In the genomic region with DNA sequence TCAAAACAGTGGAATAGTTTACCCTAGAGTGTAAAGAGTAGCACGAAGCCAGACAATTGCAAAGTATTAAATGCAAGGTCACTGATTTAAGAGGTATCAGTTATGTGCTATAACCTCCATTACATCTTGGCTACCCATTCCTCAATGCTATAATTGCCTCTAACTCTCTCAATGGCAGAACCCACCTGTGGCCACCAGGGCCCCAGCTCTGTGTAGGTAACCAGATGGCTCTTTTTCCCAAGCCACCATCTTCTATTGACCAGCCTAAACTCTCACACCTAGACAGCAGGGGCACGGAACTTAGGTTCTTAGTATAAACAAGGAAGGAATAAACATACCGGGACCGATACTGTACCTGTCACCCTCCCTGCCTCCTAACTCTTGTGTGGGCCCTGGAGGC, we compare ENCODE assay signal across 2 cellular contexts.
TF ChIP-seq lines count a peak whose summit lies in the region.

No MANE protein-coding gene starts in this region.

TF ChIP-seq in HCT116, 20 proteins besides CTCF, POLR2A, EP300 and RAD21 (continued from another document):
- TF ChIP-seq, protein P1, sequence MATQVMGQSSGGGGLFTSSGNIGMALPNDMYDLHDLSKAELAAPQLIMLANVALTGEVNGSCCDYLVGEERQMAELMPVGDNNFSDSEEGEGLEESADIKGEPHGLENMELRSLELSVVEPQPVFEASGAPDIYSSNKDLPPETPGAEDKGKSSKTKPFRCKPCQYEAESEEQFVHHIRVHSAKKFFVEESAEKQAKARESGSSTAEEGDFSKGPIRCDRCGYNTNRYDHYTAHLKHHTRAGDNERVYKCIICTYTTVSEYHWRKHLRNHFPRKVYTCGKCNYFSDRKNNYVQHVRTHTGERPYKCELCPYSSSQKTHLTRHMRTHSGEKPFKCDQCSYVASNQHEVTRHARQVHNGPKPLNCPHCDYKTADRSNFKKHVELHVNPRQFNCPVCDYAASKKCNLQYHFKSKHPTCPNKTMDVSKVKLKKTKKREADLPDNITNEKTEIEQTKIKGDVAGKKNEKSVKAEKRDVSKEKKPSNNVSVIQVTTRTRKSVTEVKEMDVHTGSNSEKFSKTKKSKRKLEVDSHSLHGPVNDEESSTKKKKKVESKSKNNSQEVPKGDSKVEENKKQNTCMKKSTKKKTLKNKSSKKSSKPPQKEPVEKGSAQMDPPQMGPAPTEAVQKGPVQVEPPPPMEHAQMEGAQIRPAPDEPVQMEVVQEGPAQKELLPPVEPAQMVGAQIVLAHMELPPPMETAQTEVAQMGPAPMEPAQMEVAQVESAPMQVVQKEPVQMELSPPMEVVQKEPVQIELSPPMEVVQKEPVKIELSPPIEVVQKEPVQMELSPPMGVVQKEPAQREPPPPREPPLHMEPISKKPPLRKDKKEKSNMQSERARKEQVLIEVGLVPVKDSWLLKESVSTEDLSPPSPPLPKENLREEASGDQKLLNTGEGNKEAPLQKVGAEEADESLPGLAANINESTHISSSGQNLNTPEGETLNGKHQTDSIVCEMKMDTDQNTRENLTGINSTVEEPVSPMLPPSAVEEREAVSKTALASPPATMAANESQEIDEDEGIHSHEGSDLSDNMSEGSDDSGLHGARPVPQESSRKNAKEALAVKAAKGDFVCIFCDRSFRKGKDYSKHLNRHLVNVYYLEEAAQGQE (IDR thresholded peaks at IDR 0.05; ENCODE audit: low read depth) = no peak
- TF ChIP-seq CEBPB (IDR thresholded peaks at IDR 0.05; ENCODE audit: low read depth) (no peak), SIN3A (IDR thresholded peaks at IDR 0.05; ENCODE audit: low read depth) (no peak)
TF ChIP-seq in HCT116: peak in this region for 0.

TF ChIP-seq in WTC11, 78 proteins besides CTCF, POLR2A, EP300 and RAD21 (continued from another document):
- TF ChIP-seq, protein P2, sequence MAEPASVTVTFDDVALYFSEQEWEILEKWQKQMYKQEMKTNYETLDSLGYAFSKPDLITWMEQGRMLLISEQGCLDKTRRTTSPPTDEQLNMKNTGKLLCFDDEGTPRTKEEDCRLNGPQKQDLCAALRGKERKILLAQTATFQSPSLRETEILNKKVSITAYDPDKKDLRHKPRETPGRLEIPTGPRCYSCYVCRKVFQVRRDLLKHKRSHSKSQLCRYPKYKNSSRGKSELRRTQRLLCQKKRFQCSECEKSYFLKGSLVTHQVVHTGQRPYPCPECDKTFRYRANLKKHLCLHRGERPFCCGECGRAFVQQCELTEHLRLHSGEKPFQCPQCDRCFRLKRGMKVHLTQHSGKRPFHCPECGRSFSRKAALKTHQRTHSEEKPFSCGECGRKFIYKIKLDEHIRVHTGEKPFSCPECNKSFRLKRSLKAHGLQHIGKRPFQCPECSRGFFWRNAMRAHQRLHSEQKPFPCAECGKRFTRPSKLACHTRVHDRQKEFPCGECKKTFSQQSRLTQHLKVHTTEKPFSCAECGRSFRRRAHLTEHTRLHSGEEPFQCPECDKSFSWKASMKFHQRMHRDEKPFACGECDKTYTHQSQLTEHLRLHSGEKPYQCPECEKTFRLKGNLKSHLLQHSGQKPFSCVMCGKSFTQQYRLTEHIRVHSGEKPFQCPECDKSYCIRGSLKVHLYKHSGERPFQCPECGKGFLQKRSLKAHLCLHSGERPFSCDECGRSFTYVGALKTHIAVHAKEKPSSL (CRISPR knock-in tag; conservative IDR thresholded peaks at IDR 0.05) = no peak
